Comparison of ENCODE assay signal across 10 cellular contexts in the genomic region with DNA sequence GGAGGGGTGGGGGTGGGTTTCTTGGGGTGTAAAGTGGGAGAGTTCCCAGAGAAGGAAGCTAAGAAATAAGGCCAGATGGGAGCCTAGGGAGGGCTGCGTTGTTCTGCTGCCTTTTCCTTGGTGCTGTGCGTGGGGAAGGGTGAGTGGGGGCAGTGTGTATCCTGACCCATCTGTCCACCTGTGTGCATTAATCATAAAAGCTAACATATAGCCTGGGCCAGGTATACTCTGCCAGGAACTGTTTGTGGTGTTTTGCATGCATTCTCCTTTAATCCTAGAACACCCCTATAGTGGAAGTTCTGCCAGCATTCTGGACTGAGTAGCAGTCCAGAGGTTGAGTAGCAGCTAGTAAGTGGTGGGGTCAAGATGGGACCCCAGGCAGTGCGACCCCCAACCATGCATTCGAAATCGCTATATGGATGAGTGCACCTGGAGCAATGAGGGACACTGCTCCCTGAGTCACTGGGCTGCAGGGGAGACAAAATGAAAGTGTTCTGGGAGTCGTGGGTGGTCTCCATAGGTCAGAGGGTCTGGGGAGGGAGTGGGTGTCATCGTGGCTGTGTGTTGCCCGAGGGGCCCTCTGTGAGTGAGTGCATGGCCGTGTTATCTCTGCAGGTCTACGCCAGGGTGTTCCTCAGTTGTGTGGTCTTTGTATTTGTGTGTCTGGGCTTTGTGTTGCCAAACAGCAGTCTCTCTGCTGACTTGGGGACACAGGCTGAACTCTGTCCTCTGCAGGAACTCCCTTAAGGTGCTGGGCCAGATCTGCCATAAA. TPM values are rescaled to one million over a fixed set of nuclear protein-coding genes. Genes with fewer than 3 reads are reported as not detected.
DNase-seq lines count a peak whose midpoint lies in the region; ATAC-seq and TF ChIP-seq lines count a peak whose summit lies in the region.
"Had no signal": no experiment of that assay in that cellular context is flagged by ENCODE, and none has a peak within 500 bp of the region (broad histone marks: within the 10 kb centered on the region; RNA-seq: fewer than 3 reads in every experiment).

No MANE protein-coding gene starts in this region.

- in situ Hi-C loops in IMR-90 (cut with MboI; ENCODE audit: low sequenced_read_pairs), result no loop called here

- no peak overlapping the region for H2BK15ac ChIP-seq in IMR-90 (ENCODE audit: low read depth, low read length)

- H3K56ac ChIP-seq in IMR-90 (ENCODE audit: extremely low read depth, insufficient read depth, low read length), result no peak overlapping the region

- no peak overlapping the region for H2BK5ac ChIP-seq in IMR-90 (ENCODE audit: low read depth, low read length, poor library complexity, severe bottlenecking)

- H3K9me3 ChIP-seq in IMR-90 (ENCODE audit: control insufficient read depth, insufficient read depth, low read length), result no peaks in the 10 kb centered on the region
- H3K9me3 ChIP-seq in lung (ENCODE audit: control insufficient read depth in 2 of 2, insufficient read depth in 1 of 2, low read length in 1 of 2), result no peaks in the 10 kb centered on the region
- no peaks in the 10 kb centered on the region for H3K9me3 ChIP-seq in testis

- TF ChIP-seq CTCF in IMR-90 (conservative IDR thresholded peaks at IDR 0.05; ENCODE audit: low read depth, low read length) (no peak), coronary artery (IDR thresholded peaks at IDR 0.05) (no peak), lung (IDR thresholded peaks at IDR 0.05; ENCODE audit: control extremely low read depth, extremely low read depth) (no peak), testis (IDR thresholded peaks at IDR 0.05) (no peak), CD14-positive monocyte (IDR thresholded peaks at IDR 0.05) (no peak)

- intact Hi-C loops in IMR-90 (cut with micrococcal nuclease) (no loop called here), testis (cut with DNase I; ENCODE audit: low total_unique reads) (no loop called here), CD14-positive monocyte (cut with micrococcal nuclease) (no loop called here)

- H3K79me1 ChIP-seq in IMR-90 (ENCODE audit: low read depth in 1 of 2, low read length in 2 of 2), result peaks cover 0 to 62% of the 10 kb centered on the region in 2 experiments; a peak in 3 of 4 replicates

- H4K8ac ChIP-seq in IMR-90 (ENCODE audit: low read depth in 2 of 2, low read length in 2 of 2), result no peak overlapping the region

- peak overlapping the region; percentile 11 for H2AK9ac ChIP-seq in IMR-90 (replicated peaks; ENCODE audit: low read depth, low read length, poor library complexity)

- peak overlapping the region; percentile 68 for H3K14ac ChIP-seq in IMR-90 (replicated peaks; ENCODE audit: low read depth, low read length)

- peak overlapping the region; percentile 73 for H2AFZ ChIP-seq in IMR-90 (replicated peaks; ENCODE audit: low read length, poor library complexity)

- H3K36me3 ChIP-seq in IMR-90 (ENCODE audit: control insufficient read depth, insufficient read depth, low read length) (no peaks in the 10 kb centered on the region), lung (ENCODE audit: control insufficient read depth in 2 of 2, insufficient read depth in 2 of 2, low read length in 2 of 2) (no peaks in the 10 kb centered on the region), testis (ENCODE audit: low read depth, missing control alignments) (no peaks in the 10 kb centered on the region)

- H3K27me3 Mint-ChIP-seq in CD14-positive monocyte (ENCODE audit: low read depth in 3 of 3), result peaks cover 43 to 58% (median 47%) of the 10 kb centered on the region in 3 donors

- peaks cover 47% of the 10 kb centered on the region for H4K20me1 ChIP-seq in IMR-90 (ENCODE audit: insufficient read depth, low read length)

- no peak for TF ChIP-seq RAD21 in IMR-90 (IDR thresholded peaks at IDR 0.05; ENCODE audit: low read length)

- peak overlapping the region; percentile 29 for H3K4ac ChIP-seq in IMR-90 (ENCODE audit: low read depth, low read length)

- peak overlapping the region; percentile 61 for H2AK5ac ChIP-seq in IMR-90 (ENCODE audit: low read depth, low read length)

- no peak overlapping the region for H4K91ac ChIP-seq in IMR-90 (ENCODE audit: insufficient read depth, low read depth, low read length)

- H3K36me3 Mint-ChIP-seq in CD14-positive monocyte, result peaks cover 3 to 7% of the 10 kb centered on the region in 2 donors

- BruUV-seq in IMR-90 (replicated peaks; lab: Mats Ljungman, UMichigan), result no TSS peak

- dilution Hi-C loops in IMR-90 (cut with HindIII; ENCODE audit: low sequenced_read_pairs, unreplicated experiment), result no loop called here

- H3K4me2 ChIP-seq in IMR-90 (ENCODE audit: low read depth, low read length), result peak overlapping the region; percentile 99

- H3K4me3 ChIP-seq in IMR-90 (ENCODE audit: insufficient read depth, low read depth, low read length), result peak overlapping the region; percentile 90
- H3K4me3 ChIP-seq in coronary artery, result peak overlapping the region; percentile 100
- peak overlapping the region; percentile 26 for H3K4me3 ChIP-seq in lung
- peak overlapping the region; percentile 67 to 76 for H3K4me3 ChIP-seq in testis

- H2BK120ac ChIP-seq in IMR-90 (ENCODE audit: low read depth, low read length), result no peak overlapping the region

- H3K23ac ChIP-seq in IMR-90 (ENCODE audit: low read depth, low read length), result peak overlapping the region; percentile 96

- no peak overlapping the region for H2BK20ac ChIP-seq in IMR-90 (ENCODE audit: low read depth, low read length)

- peak overlapping the region; percentile 87 for H3K9ac ChIP-seq in IMR-90 (ENCODE audit: low read depth, low read length)

- no peak for DNase-seq in IMR-90
- DNase-seq in coronary artery (ENCODE audit: low spot score), result no peak
- DNase-seq in lung (ENCODE audit: low spot score), result no peak
- no peak for DNase-seq in testis
- DNase-seq in activated effector memory CD4-positive, alpha-beta T cell treated with anti-CD3 and anti-CD28 coated beads, Interleukin-2, amount 50 U/mL, for 16 hours, result no peak
- no peak for DNase-seq in CD14-positive monocyte (ENCODE audit: low spot score)
- DNase-seq in activated gamma-delta T cell treated with Interleukin-2 at 50 U/mL for 16 hours, result no peak
- DNase-seq: naive thymus-derived CD4-positive, alpha-beta T cell had no signal

- H3K4me3 Mint-ChIP-seq in CD14-positive monocyte, result peak overlapping the region in 1 of 2 donors; percentile 74
- H3K4me3 Mint-ChIP-seq: stimulated activated memory B cell treated with anti-CD40 and anti-IgM and Interleukin-4, amounts not matched to agents 10 μg/mL and 1 μg/mL and 100 μg/mL, for 72 hours had no signal

- peaks cover 4% of the 10 kb centered on the region for H3K4me1 Mint-ChIP-seq in CD14-positive monocyte

- CTCF ChIA-PET in IMR-90 (lab: Yijun Ruan, JAX), result interaction anchor here (1.3 kb wide), 1 partner anchor 30 kb away, joined by 5 read pairs; no protein-coding TSS in a partner anchor

- H3K18ac ChIP-seq in IMR-90 (ENCODE audit: low read depth, low read length), result no peak overlapping the region

- peak overlapping the region in 1 of 7 donors; percentile 45 for H3K27ac Mint-ChIP-seq in CD14-positive monocyte
- H3K27ac Mint-ChIP-seq: stimulated activated memory B cell treated with anti-CD40 and anti-IgM and Interleukin-4, amounts not matched to agents 10 μg/mL and 1 μg/mL and 100 μg/mL, for 72 hours had no signal

- H3K9me1 ChIP-seq in IMR-90 (ENCODE audit: insufficient read depth, low read length), result peaks cover 23% of the 10 kb centered on the region

- H3K27me3 ChIP-seq in IMR-90 (ENCODE audit: control insufficient read depth, insufficient read depth, low read length), result no peaks in the 10 kb centered on the region
- no peaks in the 10 kb centered on the region for H3K27me3 ChIP-seq in lung (ENCODE audit: control insufficient read depth, insufficient read depth)
- H3K27me3 ChIP-seq in testis, result no peaks in the 10 kb centered on the region

- POLR2A ChIA-PET in IMR-90 (lab: Charles Lee; ENCODE audit: unreplicated experiment), result no interaction called here

- H3K9me3 Mint-ChIP-seq in CD14-positive monocyte, result peaks cover 0 to 12% (median 5%) of the 10 kb centered on the region in 7 donors
- H3K9me3 Mint-ChIP-seq: stimulated activated memory B cell treated with anti-CD40 and anti-IgM and Interleukin-4, amounts not matched to agents 10 μg/mL and 1 μg/mL and 100 μg/mL, for 72 hours had no signal

- H3K27ac ChIP-seq in IMR-90 (ENCODE audit: insufficient read depth, low read length), result no peak overlapping the region; the same call in 1 of the 2 replicates
- peak overlapping the region; percentile 79 to 97 for H3K27ac ChIP-seq in coronary artery
- H3K27ac ChIP-seq in lung (ENCODE audit: low read depth in 1 of 2, low read length in 1 of 2), result peak overlapping the region; percentile 40 to 94
- no peak overlapping the region for H3K27ac ChIP-seq in testis

- 14% methylated on average over 5 of the region's 10 CpGs; no CpG with 5 or more reads in 1 of the 2 experiments for whole genome bisulfite sequencing in IMR-90 (ENCODE audit: extremely low coverage in 2 of 2, insufficient read length in 1 of 2), 2 experiments
- 46 to 48% methylated on average over 10 of the region's 10 CpGs for WGBS in lung, 2 donors
- WGBS in testis, 2 donors, result 40 to 58% methylated on average over 10 of the region's 10 CpGs

- no peak for ATAC-seq in IMR-90 (ENCODE audit: low read depth)
- no peak for ATAC-seq in lung (ENCODE audit: insufficient read depth, low FRiP score)
- ATAC-seq in HG02885 (IDR thresholded peaks at IDR 0.05; ENCODE audit: poor library complexity, unreplicated experiment), result no peak
- ATAC-seq: naive thymus-derived CD4-positive, alpha-beta T cell had no signal

- TF ChIP-seq POLR2A in IMR-90 (IDR thresholded peaks at IDR 0.05; ENCODE audit: low read depth, low read length) (no peak), testis (IDR thresholded peaks at IDR 0.05) (no peak)

- 0 out of 2 replicates have a peak overlapping the region, but pooled peaks have one; percentile 18 for H4K5ac ChIP-seq in IMR-90 (ENCODE audit: low read depth, low read length)

- H3K4me1 ChIP-seq in IMR-90 (ENCODE audit: control insufficient read depth, insufficient read depth, low read length) (peaks cover 21% of the 10 kb centered on the region), lung (ENCODE audit: control insufficient read depth in 2 of 2, insufficient read depth in 2 of 2, low read length in 2 of 2) (peaks cover 3 to 18% of the 10 kb centered on the region in 2 donors), testis (no peaks in the 10 kb centered on the region)

RNA-seq across cellular contexts. Expression of gene ERBB2, which starts 1.3 kb away (rescaled TPM):
- total RNA-seq in IMR-90 (2012; rRNA removed) (26.1 and 28.7 TPM in 2 replicates), lung (100 to 1,000 TPM; 119 to 130 TPM), testis (10 to 100 TPM; 32.1 to 40.0 TPM)
- polyA plus RNA-seq in IMR-90 (2012; rRNA removed) (33.3 and 34.6 TPM in 2 replicates), lung (10 to 100 TPM; 32.2 to 40.1 TPM), testis (ENCODE audit: insufficient read depth, low read depth, low replicate concordance) (32.1 TPM), CD14-positive monocyte (under 1 TPM in 1 of 2 donors, not detected in 1; 0.17 TPM)
- 26.4 and 33.2 TPM in 2 replicates for polyA plus RNA-seq in IMR-90 (2012; cell fraction: cytosol; rRNA removed)
- polyA plus RNA-seq in IMR-90 (2012; cell fraction: nucleus; rRNA removed; ENCODE audit: low replicate concordance), result 34.2 and 69.9 TPM in 2 replicates

RNA-seq across cellular contexts. Expression of gene PGAP3, which starts 13.3 kb away (rescaled TPM):
- total RNA-seq in IMR-90 (2012; rRNA removed), result 3.6 and 4.3 TPM in 2 replicates
- 9.8 and 10.4 TPM in 2 replicates for polyA plus RNA-seq in IMR-90 (2012; rRNA removed)
- 7.2 and 13.5 TPM in 2 replicates for polyA plus RNA-seq in IMR-90 (2012; cell fraction: cytosol; rRNA removed)
- 40.4 and 52.8 TPM in 2 replicates for polyA plus RNA-seq in IMR-90 (2012; cell fraction: nucleus; rRNA removed; ENCODE audit: low replicate concordance)
- 10 to 100 TPM; 17.0 to 39.7 TPM for total RNA-seq in lung
- 10 to 100 TPM; 15.9 to 35.8 TPM for polyA plus RNA-seq in lung
- total RNA-seq in testis, result 10 to 100 TPM; 28.6 to 37.4 TPM
- polyA plus RNA-seq in testis (ENCODE audit: insufficient read depth, low read depth, low replicate concordance), result 21.1 TPM
- polyA plus RNA-seq in CD14-positive monocyte, result 1 to 10 TPM; 8.3 to 9.2 TPM

RNA-seq across cellular contexts. Expression of gene MIEN1, which starts 29.1 kb away (rescaled TPM):
- 20.3 and 22.2 TPM in 2 replicates for total RNA-seq in IMR-90 (2012; rRNA removed)
- 75.6 and 82.4 TPM in 2 replicates for polyA plus RNA-seq in IMR-90 (2012; rRNA removed)
- polyA plus RNA-seq in IMR-90 (2012; cell fraction: cytosol; rRNA removed), result 81.7 and 149 TPM in 2 replicates
- polyA plus RNA-seq in IMR-90 (2012; cell fraction: nucleus; rRNA removed; ENCODE audit: low replicate concordance), result 24.0 and 30.9 TPM in 2 replicates
- 10 to 100 TPM; 20.8 to 47.2 TPM for total RNA-seq in lung
- polyA plus RNA-seq in lung, result 100 to 1,000 TPM in 1 of 2 donors, 10 to 100 TPM in 1; 69.3 to 136 TPM
- 10 to 100 TPM; 47.9 to 53.1 TPM for total RNA-seq in testis
- polyA plus RNA-seq in testis (ENCODE audit: insufficient read depth, low read depth, low replicate concordance), result 89.1 TPM
- 100 to 1,000 TPM; 124 to 141 TPM for polyA plus RNA-seq in CD14-positive monocyte

RNA-seq across cellular contexts. Expression of gene PNMT, which starts 32.9 kb away (rescaled TPM):
- total RNA-seq in IMR-90 (2012; rRNA removed), result not detected in 2 replicates
- not detected in 2 replicates for polyA plus RNA-seq in IMR-90 (2012; rRNA removed)
- 0.08 TPM in 1 of 2 replicates, not detected in the other for polyA plus RNA-seq in IMR-90 (2012; cell fraction: cytosol; rRNA removed)
- not detected in 2 replicates for polyA plus RNA-seq in IMR-90 (2012; cell fraction: nucleus; rRNA removed; ENCODE audit: low replicate concordance)
- 1 to 10 TPM; 1.9 to 4.3 TPM for total RNA-seq in lung
- polyA plus RNA-seq in lung, result 1 to 10 TPM; 2.9 to 4.1 TPM
- 1 to 10 TPM; 2.6 to 2.7 TPM for total RNA-seq in testis
- polyA plus RNA-seq in testis (ENCODE audit: insufficient read depth, low read depth, low replicate concordance), result 2.9 TPM
- not detected for polyA plus RNA-seq in CD14-positive monocyte

RNA-seq across cellular contexts. Expression of gene TCAP, which starts 36.0 kb away (rescaled TPM):
- total RNA-seq in IMR-90 (2012; rRNA removed) (under 0.01 TPM in 2 replicates), lung (1 to 10 TPM in 1 of 2 donors, under 1 TPM in 1; 0.82 to 1.3 TPM), testis (1 to 10 TPM; 3.0 to 6.0 TPM)
- polyA plus RNA-seq in IMR-90 (2012; rRNA removed) (0.21 and 0.26 TPM in 2 replicates), lung (1 to 10 TPM; 1.2 to 1.4 TPM), testis (ENCODE audit: insufficient read depth, low read depth, low replicate concordance) (49.8 TPM), CD14-positive monocyte (not detected)
- polyA plus RNA-seq in IMR-90 (2012; cell fraction: cytosol; rRNA removed), result 0.03 and 0.09 TPM in 2 replicates
- polyA plus RNA-seq in IMR-90 (2012; cell fraction: nucleus; rRNA removed; ENCODE audit: low replicate concordance), result 1.2 and 3.2 TPM in 2 replicates

Comparison
In these comparisons a context has a peak if more than half of its experiments do, and no peak if none do; other contexts are left out.
1. H3K27ac ChIP-seq: peak in coronary artery (2 of 2) and lung (2 of 2); none in IMR-90 (single experiment) and testis (0 of 2).
2. H3K4me3 ChIP-seq: peak in every context shown above with its lines; median percentile 100 in coronary artery; 90 in IMR-90; 72 in testis; 26 in lung.
3. RNA of gene ERBB2, which starts 1.3 kb away (polyA plus RNA-seq): 32.2 to 40.1 TPM in lung, 26.4 to 69.9 TPM in IMR-90 and 32.1 TPM in testis (single experiment); 0.17 TPM in CD14-positive monocyte; every median in the first group is over 10 times any median in the second.